ENCODE assay signal across 23 cellular contexts in genomic region chr3:165696496-165696895, GRCh38.
"Had no signal": no experiment of that assay in that cellular context is flagged by ENCODE, and none has a peak within 500 bp of the region (broad histone marks: within the 10 kb centered on the region; RNA-seq: fewer than 3 reads in every experiment).

No MANE protein-coding gene starts in this region.

- H3K36me3 ChIP-seq: ascending aorta had no signal

- H3K4me1 ChIP-seq: ascending aorta, body of pancreas had no signal

- DNase-seq: activated CD4-positive, alpha-beta T cell treated with anti-CD3 and anti-CD28 coated beads for 48 hours; activated CD4-positive, alpha-beta T cell treated with anti-CD3 and anti-CD28 coated beads, Interleukin-2, amount 50 U/mL, for 4 hours; activated CD4-positive, CD25-positive, alpha-beta regulatory T cell treated with anti-CD3 and anti-CD28 coated beads, Interleukin-2, amount 50 U/mL, for 72 hours; activated CD8-positive, alpha-beta memory T cell treated with anti-CD3 and anti-CD28 coated beads, Interleukin-2, amount 50 U/mL, for 48 hours; activated CD8-positive, alpha-beta T cell treated with anti-CD3 and anti-CD28 coated beads, Interleukin-2, amount 10 ng/mL, durations not matched to agents 7 days and 5 days; activated naive CD4-positive, alpha-beta T cell; activated T-cell treated with anti-CD3 and anti-CD28 coated beads, Interleukin-2, amount 50 U/mL, for 1 hour; amniotic stem cell; body of pancreas; MV-4-11; NCI-H1092 treated with DMSO at 0.1 percent for 48 hours; NCI-H1417 treated with DMSO at 0.1 percent for 48 hours; NCI-H1694 treated with DMSO at 0.1 percent for 48 hours; NCI-H2081; NCI-H446; NCI-H524; SIG-M5; T-helper 17 cell; T-helper 9 cell had no signal

- ATAC-seq: activated CD8-positive, alpha-beta T cell treated with anti-CD3 and anti-CD28 coated beads, Interleukin-2, amount 10 ng/mL, durations not matched to agents 7 days and 5 days; body of pancreas; T-helper 17 cell; WTC11 had no signal

- H3K27ac ChIP-seq: ascending aorta, body of pancreas had no signal

- H3K27me3 Mint-ChIP-seq: activated naive CD4-positive, alpha-beta T cell treated with anti-CD3 and anti-CD28 coated beads, Interleukin-2, amount 50 U/mL, for 24 hours; central memory CD8-positive, alpha-beta T cell; T-helper 17 cell had no signal

- H3K27me3 ChIP-seq: ascending aorta, body of pancreas had no signal

- H3K4me3 Mint-ChIP-seq: activated CD8-positive, alpha-beta T cell treated with anti-CD3 and anti-CD28 coated beads, Interleukin-2, amount 10 ng/mL, durations not matched to agents 7 days and 5 days; activated naive CD4-positive, alpha-beta T cell treated with anti-CD3 and anti-CD28 coated beads, Interleukin-2, amount 50 U/mL, for 24 hours; central memory CD8-positive, alpha-beta T cell; T-helper 17 cell; WTC11 had no signal

- H3K4me1 Mint-ChIP-seq: activated naive CD4-positive, alpha-beta T cell treated with anti-CD3 and anti-CD28 coated beads, Interleukin-2, amount 50 U/mL, for 24 hours; central memory CD8-positive, alpha-beta T cell; T-helper 17 cell had no signal

- H3K27ac Mint-ChIP-seq: activated CD8-positive, alpha-beta T cell treated with anti-CD3 and anti-CD28 coated beads, Interleukin-2, amount 10 ng/mL, durations not matched to agents 7 days and 5 days; activated naive CD4-positive, alpha-beta T cell treated with anti-CD3 and anti-CD28 coated beads, Interleukin-2, amount 50 U/mL, for 24 hours; T-helper 17 cell; WTC11 had no signal

- H3K9me3 ChIP-seq: ascending aorta had no signal

- H3K4me3 ChIP-seq: ascending aorta, body of pancreas had no signal

- H3K36me3 Mint-ChIP-seq: activated naive CD4-positive, alpha-beta T cell treated with anti-CD3 and anti-CD28 coated beads, Interleukin-2, amount 50 U/mL, for 24 hours had no signal
